In genomic region chr13:101757446-101758039, GRCh38 we compare ENCODE assay signal across 1 cellular context.
TF ChIP-seq lines count a peak whose summit lies in the region.

No MANE protein-coding gene starts in this region.

TF ChIP-seq in WTC11, 78 proteins besides CTCF, POLR2A, EP300 and RAD21 (continued from another document):
- TF ChIP-seq ZNF512 (CRISPR knock-in tag; IDR thresholded peaks at IDR 0.05; ENCODE audit: borderline replicate concordance): no peak
TF ChIP-seq in WTC11: peak in this region for 0.
